14 cellular contexts compared by ENCODE assay signal in the genomic region with DNA sequence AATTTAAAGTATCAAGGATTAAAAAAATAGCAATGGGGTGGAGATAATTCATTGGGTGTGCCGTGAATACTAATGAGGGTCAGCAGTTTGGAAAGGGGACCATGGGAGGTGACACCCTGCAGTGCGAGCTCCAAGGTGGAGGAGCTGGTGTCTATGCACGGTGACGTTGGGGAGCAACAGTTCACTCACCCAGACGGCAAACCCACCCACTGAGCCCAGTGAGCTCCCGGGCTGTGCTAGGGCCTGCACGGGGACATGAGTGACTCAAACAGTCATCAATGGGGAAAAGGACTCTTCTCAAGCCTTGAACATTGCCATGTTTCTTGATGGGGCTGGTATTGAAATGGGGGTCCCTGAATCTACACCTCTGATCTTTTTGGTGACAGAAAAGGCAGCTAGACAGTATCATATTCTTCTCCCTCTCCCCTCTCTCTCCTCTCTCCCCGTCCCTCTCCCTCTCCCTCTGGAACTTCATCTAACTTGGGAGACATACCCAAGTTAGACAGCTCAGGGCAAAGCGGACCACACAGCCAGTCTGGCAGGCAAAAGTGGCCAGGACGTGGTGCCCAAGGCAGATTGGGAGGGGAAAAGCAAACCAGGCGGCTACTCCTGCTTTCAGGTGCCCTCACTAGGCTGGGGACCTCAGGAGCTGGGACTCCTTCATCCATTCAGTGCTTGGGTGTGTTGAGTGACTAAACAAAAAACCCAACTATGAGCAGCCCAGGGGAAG. TPM values are rescaled to one million over a fixed set of nuclear protein-coding genes. Genes with fewer than 3 reads are reported as not detected.
DNase-seq lines count a peak whose midpoint lies in the region; ATAC-seq and TF ChIP-seq lines count a peak whose summit lies in the region.
"Had no signal": no experiment of that assay in that cellular context is flagged by ENCODE, and none has a peak within 500 bp of the region (broad histone marks: within the 10 kb centered on the region; RNA-seq: fewer than 3 reads in every experiment).

No MANE protein-coding gene starts in this region.

- in situ Hi-C loops in transverse colon (cut with MboI; ENCODE audit: low pct_ligation_motif_present in 1 of 4, low pct_unique_long_range_greater_than_20kb in 1 of 4, low sequenced_read_pairs in 3 of 4) = no loop called here

- WGBS in heart right ventricle, 2 donors = 57% methylated on average over 11 of the region's 11 CpGs
- 63 to 72% methylated on average over 2 to 11 of the region's 11 CpGs for WGBS in transverse colon (ENCODE audit: low coverage in 1 of 2), 2 donors
- WGBS in upper lobe of left lung, 2 donors = 64 to 71% methylated on average over 10 to 11 of the region's 11 CpGs

- H3K27me3 ChIP-seq in heart right ventricle (peaks cover 0 to 29% (median 11%) of the 10 kb centered on the region in 7 donors), transverse colon (no peaks in the 10 kb centered on the region), upper lobe of left lung (no peaks in the 10 kb centered on the region)
- H3K27me3 ChIP-seq: BLaER1 treated with 17β-estradiol and CSF1 and Interleukin-3, amounts not matched to agents 10 nM and 100 nM had no signal

- ATAC-seq in heart right ventricle (no peak), left lobe of liver (no peak), upper lobe of left lung (ENCODE audit: low FRiP score in 2 of 2) (no peak)

- H3K27ac ChIP-seq in heart right ventricle = no peak overlapping the region
- no peak overlapping the region for H3K27ac ChIP-seq in transverse colon
- no peak overlapping the region for H3K27ac ChIP-seq in upper lobe of left lung
- H3K27ac ChIP-seq: BLaER1 treated with 17β-estradiol and CSF1 and Interleukin-3, amounts not matched to agents 10 nM and 100 nM had no signal

- no peak for TF ChIP-seq EP300 in transverse colon (IDR thresholded peaks at IDR 0.05; ENCODE audit: low read depth)
- no peak for TF ChIP-seq EP300 in upper lobe of left lung (IDR thresholded peaks at IDR 0.05)

- H3K36me3 ChIP-seq in heart right ventricle = no peaks in the 10 kb centered on the region
- no peaks in the 10 kb centered on the region for H3K36me3 ChIP-seq in transverse colon
- no peaks in the 10 kb centered on the region for H3K36me3 ChIP-seq in upper lobe of left lung
- H3K36me3 ChIP-seq: BLaER1 treated with 17β-estradiol and CSF1 and Interleukin-3, amounts not matched to agents 10 nM and 100 nM had no signal

- DNase-seq in cardiac septum (ENCODE audit: low spot score) = peak; percentile 51
- DNase-seq in heart right ventricle = no peak
- DNase-seq in left lobe of liver (ENCODE audit: low spot score) = peak; percentile 15
- DNase-seq in posterior vena cava (ENCODE audit: low spot score) = peak; percentile 47
- DNase-seq in SIG-M5 (lab: John Stamatoyannopoulos, UW) = no peak
- DNase-seq in transverse colon = no peak
- no peak for DNase-seq in upper lobe of left lung
- DNase-seq: ACHN; CD4-positive, CD25-positive, alpha-beta regulatory T cell; DMS53; GF-D8; H7 had no signal

- TF ChIP-seq CTCF in heart right ventricle (IDR thresholded peaks at IDR 0.05) = no peak
- TF ChIP-seq CTCF in transverse colon (IDR thresholded peaks at IDR 0.05) = no peak
- no peak for TF ChIP-seq CTCF in upper lobe of left lung (IDR thresholded peaks at IDR 0.05)

- intact Hi-C loops in cardiac septum (cut with DNase I) = no loop called here
- intact Hi-C loops in heart right ventricle (cut with DNase I) = no loop called here
- intact Hi-C loops in posterior vena cava (cut with DNase I) = no loop called here
- intact Hi-C loops in transverse colon (cut with DNase I; ENCODE audit: low total_unique reads) = no loop called here

- H3K4me1 ChIP-seq in heart right ventricle (no peaks in the 10 kb centered on the region), transverse colon (peaks cover 0 to 3% (median 0%) of the 10 kb centered on the region in 4 donors), upper lobe of left lung (peaks cover 0 to 4% (median 0%) of the 10 kb centered on the region in 4 donors)

- TF ChIP-seq POLR2A in transverse colon (IDR thresholded peaks at IDR 0.05) (no peak), upper lobe of left lung (IDR thresholded peaks at IDR 0.05) (no peak)

- H3K4me3 ChIP-seq in heart right ventricle (no peak overlapping the region), transverse colon (no peak overlapping the region), upper lobe of left lung (no peak overlapping the region)
- H3K4me3 ChIP-seq: BLaER1 treated with 17β-estradiol and CSF1 and Interleukin-3, amounts not matched to agents 10 nM and 100 nM; GM23338 had no signal

- peaks cover 0 to 3% (median 0%) of the 10 kb centered on the region in 11 donors for H3K9me3 ChIP-seq in heart right ventricle
- no peaks in the 10 kb centered on the region for H3K9me3 ChIP-seq in transverse colon
- peaks cover 0 to 5% (median under 1%) of the 10 kb centered on the region in 4 donors for H3K9me3 ChIP-seq in upper lobe of left lung

RNA-seq across cellular contexts. Expression of gene PPP2R2C, which starts 26.3 kb away (rescaled TPM):
- 5.5 TPM for total RNA-seq in cardiac septum
- total RNA-seq in heart right ventricle = 10 to 100 TPM in 1 of 10 donors, 1 to 10 TPM in 9; 2.3 to 10.6 (median 5.3) TPM
- polyA plus RNA-seq in heart right ventricle = under 1 TPM; 0.14 to 0.66 TPM
- total RNA-seq in left lobe of liver = 0.13 TPM
- total RNA-seq in posterior vena cava = 10 to 100 TPM in 1 of 2 donors, 1 to 10 TPM in 1; 3.9 to 18.3 TPM
- total RNA-seq in transverse colon = 1 to 10 TPM in 2 of 4 donors, under 1 TPM in 2; 0.27 to 8.8 (median 1.7) TPM
- under 1 TPM in 2 of 6 donors, not detected in 4; 0.09 to 0.17 TPM for total RNA-seq in upper lobe of left lung
- total RNA-seq: CD4-positive, CD25-positive, alpha-beta regulatory T cell had no signal
- polyA plus RNA-seq: CD4-positive, CD25-positive, alpha-beta regulatory T cell had no signal

Comparison
In these comparisons a context has a peak if more than half of its experiments do, and no peak if none do; other contexts are left out.
1. DNase-seq: peak in cardiac septum (single experiment), left lobe of liver (single experiment) and posterior vena cava (single experiment); none in heart right ventricle (0 of 2), SIG-M5 (single experiment), transverse colon (single experiment) and upper lobe of left lung (0 of 2).